12 cellular contexts compared by ENCODE assay signal in the genomic region with DNA sequence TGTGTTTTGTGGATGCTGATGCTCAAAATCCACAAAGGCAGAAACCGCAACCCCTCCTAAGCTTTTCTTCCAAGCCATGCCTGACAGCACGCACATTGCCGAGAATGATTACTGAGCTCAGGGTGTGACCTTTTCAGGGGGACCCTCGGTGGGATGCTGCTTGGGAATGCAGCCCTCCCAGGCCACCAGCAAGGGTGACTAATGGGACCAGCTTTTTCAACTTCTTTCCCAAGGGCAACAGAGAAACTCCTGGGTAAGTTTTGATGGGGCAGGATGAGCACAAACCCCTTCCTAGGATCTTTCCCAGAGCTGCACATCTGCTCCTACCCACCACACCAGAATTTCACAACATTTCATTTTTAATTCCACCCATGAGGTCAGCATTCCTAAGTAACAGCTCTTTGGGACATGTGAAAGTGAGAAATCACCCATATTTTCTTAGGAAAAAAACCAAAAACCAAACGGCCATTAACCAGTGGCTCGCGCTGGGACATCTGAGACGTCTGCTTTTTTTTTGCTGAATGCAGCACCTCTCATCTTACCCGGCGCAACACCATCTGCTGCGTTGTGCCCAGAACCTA.
DNase-seq lines count a peak whose midpoint lies in the region; TF ChIP-seq lines count a peak whose summit lies in the region.
"Had no signal": no experiment of that assay in that cellular context is flagged by ENCODE, and none has a peak within 500 bp of the region (broad histone marks: within the 10 kb centered on the region; RNA-seq: fewer than 3 reads in every experiment).

No MANE protein-coding gene starts in this region.

- intact Hi-C loops in sigmoid colon (cut with DNase I) (no loop called here), thyroid gland (cut with DNase I) (no loop called here), posterior cingulate gyrus (cut with DNase I) (no loop called here)

- H3K36me3 ChIP-seq in sigmoid colon, result no peaks in the 10 kb centered on the region
- no peaks in the 10 kb centered on the region for H3K36me3 ChIP-seq in thyroid gland
- H3K36me3 ChIP-seq: colonic mucosa had no signal

- 67 to 69% methylated on average over 11 of the region's 11 CpGs for WGBS in sigmoid colon, 2 donors
- WGBS in thyroid gland, 2 donors, result 35 to 49% methylated on average over 11 of the region's 11 CpGs

- TF ChIP-seq POLR2A in sigmoid colon (IDR thresholded peaks at IDR 0.05), result no peak
- no peak for TF ChIP-seq POLR2A in thyroid gland (IDR thresholded peaks at IDR 0.05)

- TF ChIP-seq CTCF in AG04450 (IDR thresholded peaks at IDR 0.05; ENCODE audit: low read depth, low read length) (no peak), sigmoid colon (IDR thresholded peaks at IDR 0.05) (no peak), thyroid gland (IDR thresholded peaks at IDR 0.05) (no peak)

- H3K4me3 ChIP-seq in AG04450 (ENCODE audit: low read depth, low read length) (no peak overlapping the region), sigmoid colon (no peak overlapping the region), thyroid gland (replicated peaks in 1 of 3) (no peak overlapping the region)
- H3K4me3 ChIP-seq: colonic mucosa had no signal

- DNase-seq in AG04450 (ENCODE audit: low read depth, low spot score), result no peak
- DNase-seq in HCEC 1CT, result peak; percentile 72
- DNase-seq in astrocyte of the hippocampus (ENCODE audit: low read depth, low spot score), result peak; percentile 77
- peak; percentile 55 for DNase-seq in kidney glomerular epithelial cell (lab: John Stamatoyannopoulos, UW)
- no peak for DNase-seq in sigmoid colon
- no peak for DNase-seq in thyroid gland
- no peak for DNase-seq in posterior cingulate gyrus
- no peak for DNase-seq in activated CD8-positive, alpha-beta memory T cell treated with anti-CD3 and anti-CD28 coated beads, Interleukin-2, amount 50 U/mL, for 48 hours
- DNase-seq: CD4-positive, alpha-beta memory T cell; colonic mucosa; MM.1S; T-helper 9 cell had no signal

- H3K27ac ChIP-seq in AG04450 (ENCODE audit: low read depth, low read length) (peak overlapping the region; percentile 76), sigmoid colon (peak overlapping the region in 1 of 4 donors; percentile 30), thyroid gland (no peak overlapping the region)
- H3K27ac ChIP-seq: colonic mucosa had no signal

- POLR2A ChIA-PET in AG04450 (lab: Yijun Ruan, JAX), result interaction anchor here (0.9 kb wide), 1 partner anchor 88 kb away, joined by 3 read pairs; no protein-coding TSS in a partner anchor

- H3K27me3 ChIP-seq in AG04450 (ENCODE audit: control insufficient read depth, insufficient read depth, low read length) (no peaks in the 10 kb centered on the region), sigmoid colon (peaks cover 0 to 18% (median 0%) of the 10 kb centered on the region in 3 donors), thyroid gland (no peaks in the 10 kb centered on the region)
- H3K27me3 ChIP-seq: colonic mucosa had no signal

- H3K4me1 ChIP-seq in sigmoid colon, result no peaks in the 10 kb centered on the region
- H3K4me1 ChIP-seq in thyroid gland, result no peaks in the 10 kb centered on the region
- H3K4me1 ChIP-seq: colonic mucosa had no signal

- CTCF ChIA-PET in AG04450 (lab: Charles Lee), result interaction anchor here (1.3 kb wide), 1 partner anchor 159 kb away, joined by 5 read pairs; no protein-coding TSS in a partner anchor

- no peak for TF ChIP-seq EP300 in sigmoid colon (IDR thresholded peaks at IDR 0.05)

- H3K9me3 ChIP-seq in AG04450 (ENCODE audit: control insufficient read depth, insufficient read depth, low read length) (no peaks in the 10 kb centered on the region), sigmoid colon (no peaks in the 10 kb centered on the region), thyroid gland (no peaks in the 10 kb centered on the region)
- H3K9me3 ChIP-seq: colonic mucosa had no signal

Comparison
In these comparisons a context has a peak if more than half of its experiments do, and no peak if none do; other contexts are left out.
1. DNase-seq: peak in HCEC 1CT (single experiment), astrocyte of the hippocampus (single experiment) and kidney glomerular epithelial cell (single experiment); none in AG04450 (single experiment), sigmoid colon (single experiment), thyroid gland (0 of 2), posterior cingulate gyrus (0 of 10) and activated CD8-positive, alpha-beta memory T cell treated with anti-CD3 and anti-CD28 coated beads, Interleukin-2, amount 50 U/mL, for 48 hours (single experiment).